ENCODE assay signal across 9 cellular contexts in the genomic region with DNA sequence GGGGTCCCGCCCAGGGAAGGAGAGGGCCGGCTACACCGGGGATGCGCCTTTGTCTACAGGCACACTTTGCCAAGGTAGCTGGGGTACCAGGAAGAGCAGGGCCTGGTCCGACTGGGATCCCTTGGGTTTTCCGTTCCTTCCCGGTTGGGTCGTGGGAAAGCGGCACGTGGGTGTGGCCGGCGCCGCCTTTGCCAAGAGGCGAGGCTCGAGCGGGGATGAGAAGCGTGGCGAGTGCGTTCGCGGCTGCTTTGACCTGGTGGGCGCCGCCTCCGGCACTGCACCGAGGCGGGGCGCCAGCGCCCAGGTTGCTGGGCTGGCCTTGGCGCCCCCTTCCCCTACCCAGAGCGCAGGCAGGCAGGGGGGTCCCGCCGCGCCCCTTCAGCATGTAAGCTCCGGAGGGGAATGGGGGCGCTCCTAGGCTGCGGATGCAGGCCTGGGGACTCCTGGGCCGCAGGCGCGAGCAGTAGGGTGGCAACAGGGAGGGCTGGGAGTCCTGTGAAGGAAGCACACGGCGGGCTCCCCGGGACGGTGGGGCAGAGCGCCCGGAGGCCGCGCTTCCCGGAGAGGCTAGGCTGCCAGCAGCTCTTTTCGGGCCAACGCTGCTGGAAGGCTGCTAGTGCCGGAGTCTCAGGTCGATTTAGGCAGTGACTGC. TPM values are rescaled to one million over a fixed set of nuclear protein-coding genes. Genes with fewer than 3 reads are reported as not detected.
DNase-seq lines count a peak whose midpoint lies in the region; ATAC-seq and TF ChIP-seq lines count a peak whose summit lies in the region.
"Had no signal": no experiment of that assay in that cellular context is flagged by ENCODE, and none has a peak within 500 bp of the region (broad histone marks: within the 10 kb centered on the region; RNA-seq: fewer than 3 reads in every experiment).

No MANE protein-coding gene starts in this region.

- H3F3A ChIP-seq in GM23338 (replicated peaks; ENCODE audit: low read depth): peaks cover 39% of the 10 kb centered on the region

- 0 out of 2 replicates have a peak overlapping the region, but pooled peaks have one; percentile 80 for H2AFZ ChIP-seq in GM23338
- H2AFZ ChIP-seq in hepatocyte: no peak overlapping the region

- TF ChIP-seq CTCF in GM23338 (conservative IDR thresholded peaks at IDR 0.05; ENCODE audit: low read depth in 2 of 2) (peak in 1 of 2 experiments; percentile 37; a peak in 2 of 4 replicates), hepatocyte (IDR thresholded peaks at IDR 0.05; ENCODE audit: poor library complexity) (no peak)

- H3K4me1 ChIP-seq in GM23338 (ENCODE audit: insufficient read depth) (peaks cover 34% of the 10 kb centered on the region), hepatocyte (ENCODE audit: insufficient read depth) (peaks cover 25% of the 10 kb centered on the region), skeletal muscle satellite cell (ENCODE audit: control insufficient read depth, insufficient read depth, low read length) (peaks cover 23% of the 10 kb centered on the region)

- H3K4me3 ChIP-seq in GM23338 (peak overlapping the region; percentile 95), hepatocyte (peak overlapping the region; percentile 39), skeletal muscle satellite cell (ENCODE audit: low read length) (peak overlapping the region; percentile 71)

- H3K4me1 Mint-ChIP-seq in GM23338: peaks cover 46% of the 10 kb centered on the region
- H3K4me1 Mint-ChIP-seq in activated naive CD8-positive, alpha-beta T cell treated with anti-CD3 and anti-CD28 coated beads for 36 hours: peaks cover 11% of the 10 kb centered on the region

- peak overlapping the region; percentile 83; the same call in 1 of the 2 replicates for H3K27ac ChIP-seq in GM23338 (ENCODE audit: low read depth)
- no peak overlapping the region for H3K27ac ChIP-seq in hepatocyte

- ATAC-seq in GM23338 (peak; percentile 45), GM18511 (IDR thresholded peaks at IDR 0.05; ENCODE audit: unreplicated experiment) (no peak)
- ATAC-seq: activated CD8-positive, alpha-beta memory T cell treated with anti-CD3 and anti-CD28 coated beads, Interleukin-2, amount 10 ng/mL, durations not matched to agents 7 days and 5 days had no signal

- H3K4me3 Mint-ChIP-seq in GM23338: peak overlapping the region; percentile 94
- peak overlapping the region; percentile 50 for H3K4me3 Mint-ChIP-seq in activated naive CD8-positive, alpha-beta T cell treated with anti-CD3 and anti-CD28 coated beads for 36 hours

- peaks cover 43% of the 10 kb centered on the region for H3K36me3 Mint-ChIP-seq in GM23338 (ENCODE audit: low read depth)
- H3K36me3 Mint-ChIP-seq in activated naive CD8-positive, alpha-beta T cell treated with anti-CD3 and anti-CD28 coated beads for 36 hours: peaks cover 9% of the 10 kb centered on the region
- H3K36me3 Mint-ChIP-seq: activated CD8-positive, alpha-beta memory T cell treated with anti-CD3 and anti-CD28 coated beads, Interleukin-2, amount 10 ng/mL, durations not matched to agents 7 days and 5 days had no signal

- H4K20me1 ChIP-seq in GM23338 (replicated peaks; ENCODE audit: insufficient read depth): no peaks in the 10 kb centered on the region; the same call in 1 of the 2 replicates
- peaks cover 8% of the 10 kb centered on the region for H4K20me1 ChIP-seq in hepatocyte (ENCODE audit: insufficient read depth, poor library complexity, severe bottlenecking)

- H3K27me3 Mint-ChIP-seq in GM23338 (ENCODE audit: insufficient read depth, low read depth, poor library complexity): peaks cover 32% of the 10 kb centered on the region
- H3K27me3 Mint-ChIP-seq in activated naive CD8-positive, alpha-beta T cell treated with anti-CD3 and anti-CD28 coated beads for 36 hours: peaks cover 41% of the 10 kb centered on the region

- H3K9me2 ChIP-seq in GM23338 (ENCODE audit: insufficient read depth): no peaks in the 10 kb centered on the region
- no peaks in the 10 kb centered on the region for H3K9me2 ChIP-seq in hepatocyte (replicated peaks; ENCODE audit: insufficient read depth)

- in situ Hi-C loops in G401 (cut with HindIII; ENCODE audit: low sequenced_read_pairs): no loop called here

- H3K9me3 ChIP-seq in hepatocyte (ENCODE audit: low read depth) (no peaks in the 10 kb centered on the region), skeletal muscle satellite cell (replicated peaks; ENCODE audit: low read length) (no peaks in the 10 kb centered on the region)

- H3K9me3 Mint-ChIP-seq in GM23338: no peaks in the 10 kb centered on the region
- H3K9me3 Mint-ChIP-seq in activated naive CD8-positive, alpha-beta T cell treated with anti-CD3 and anti-CD28 coated beads for 36 hours: no peaks in the 10 kb centered on the region

- peak overlapping the region; percentile 90 for H3K27ac Mint-ChIP-seq in GM23338
- H3K27ac Mint-ChIP-seq in activated naive CD8-positive, alpha-beta T cell treated with anti-CD3 and anti-CD28 coated beads for 36 hours: no peak overlapping the region
- H3K27ac Mint-ChIP-seq: activated CD8-positive, alpha-beta memory T cell treated with anti-CD3 and anti-CD28 coated beads, Interleukin-2, amount 10 ng/mL, durations not matched to agents 7 days and 5 days had no signal

- no peak overlapping the region for H3K9ac ChIP-seq in skeletal muscle satellite cell (ENCODE audit: low read depth, low read length)

- 2% methylated on average over 50 of the region's 52 CpGs for WGBS in hepatocyte (ENCODE audit: low lambda C conversion rate, missing lambda C conversion rate)

- peaks cover 25% of the 10 kb centered on the region for H3K36me3 ChIP-seq in GM23338 (ENCODE audit: insufficient read depth)
- no peaks in the 10 kb centered on the region for H3K36me3 ChIP-seq in hepatocyte (replicated peaks; ENCODE audit: insufficient read depth, low read depth)
- H3K36me3 ChIP-seq in skeletal muscle satellite cell (ENCODE audit: insufficient read depth, low read length): peaks cover 4% of the 10 kb centered on the region

- DNase-seq in GM23338 (ENCODE audit: low spot score): peak; percentile 60
- DNase-seq in activated naive CD8-positive, alpha-beta T cell treated with anti-CD3 and anti-CD28 coated beads for 36 hours: peak; percentile 14
- DNase-seq in hepatocyte (ENCODE audit: low spot score): peak; percentile 37
- DNase-seq in G401 (ENCODE audit: low spot score): no peak
- no peak for DNase-seq in activated CD8-positive, alpha-beta memory T cell treated with anti-CD3 and anti-CD28 coated beads for 24 hours
- no peak for DNase-seq in effector CD8-positive, alpha-beta T cell (lab: John Stamatoyannopoulos, UW)
- DNase-seq: activated CD8-positive, alpha-beta memory T cell treated with anti-CD3 and anti-CD28 coated beads, Interleukin-2, amount 10 ng/mL, durations not matched to agents 7 days and 5 days had no signal

- H3K27me3 ChIP-seq in GM23338 (ENCODE audit: insufficient read depth) (no peaks in the 10 kb centered on the region), hepatocyte (peaks cover 31% of the 10 kb centered on the region), skeletal muscle satellite cell (ENCODE audit: control insufficient read depth, insufficient read depth, low read length) (peaks cover 21% of the 10 kb centered on the region)

- H3K79me2 ChIP-seq in GM23338 (replicated peaks; ENCODE audit: insufficient read depth) (peaks cover 43% of the 10 kb centered on the region), hepatocyte (no peaks in the 10 kb centered on the region)

- H3K4me2 ChIP-seq in GM23338 (peak overlapping the region; percentile 99), hepatocyte (peak overlapping the region; percentile 98), skeletal muscle satellite cell (ENCODE audit: low read length) (peak overlapping the region; percentile 85)

TF ChIP-seq in GM23338, 12 proteins besides CTCF, POLR2A, EP300 and RAD21 (continues in another document):
- TF ChIP-seq ZNF331 (CRISPR knock-in tag; IDR thresholded peaks at IDR 0.05; ENCODE audit: low read depth) (no peak), EZH2 (IDR thresholded peaks at IDR 0.05; ENCODE audit: low read depth, unreplicated experiment) (no peak), EZH2phosphoT487 (IDR thresholded peaks at IDR 0.05; ENCODE audit: unreplicated experiment) (no peak), STAT1 (IDR thresholded peaks at IDR 0.05; ENCODE audit: unreplicated experiment) (no peak), NANOG (IDR thresholded peaks at IDR 0.05; ENCODE audit: borderline replicate concordance) (no peak)

RNA-seq across cellular contexts. Expression of a gene that starts 2.0 kb away (rescaled TPM):
- total RNA-seq in GM23338 (2014; rRNA removed; shearing (Covaris generic)): 54.9 and 56.7 TPM in 2 replicates
- polyA plus RNA-seq in GM23338 (2016; fragmentation: Nextera tagmentation; extraction: Ambion mirVana): 7.3 TPM in 2 replicates
- total RNA-seq in activated naive CD8-positive, alpha-beta T cell treated with anti-CD3 and anti-CD28 coated beads for 36 hours: under 1 TPM; 0.33 to 0.74 TPM
- total RNA-seq in hepatocyte: 0.53 and 0.60 TPM in 2 replicates
- polyA plus RNA-seq in hepatocyte: 0.19 TPM in 1 of 2 replicates, not detected in the other
- under 0.01 and 0.44 TPM in 2 replicates for total RNA-seq in skeletal muscle satellite cell (2012; rRNA removed)
- 0.06 and 2.6 TPM in 2 replicates for total RNA-seq in G401 (2014; rRNA removed; shearing (Covaris generic))

RNA-seq across cellular contexts. Expression of a gene that starts 25.0 kb away (rescaled TPM):
- 147 and 155 TPM in 2 replicates for total RNA-seq in GM23338 (2014; rRNA removed; shearing (Covaris generic))
- polyA plus RNA-seq in GM23338 (2016; fragmentation: Nextera tagmentation; extraction: Ambion mirVana): 24.4 and 25.5 TPM in 2 replicates
- total RNA-seq in activated naive CD8-positive, alpha-beta T cell treated with anti-CD3 and anti-CD28 coated beads for 36 hours: 100 to 1,000 TPM; 135 to 141 TPM
- total RNA-seq in hepatocyte: 80.0 and 121 TPM in 2 replicates
- polyA plus RNA-seq in hepatocyte: 67.8 and 83.6 TPM in 2 replicates
- 67.4 and 83.0 TPM in 2 replicates for total RNA-seq in skeletal muscle satellite cell (2012; rRNA removed)
- total RNA-seq in G401 (2014; rRNA removed; shearing (Covaris generic)): 196 and 268 TPM in 2 replicates

RNA-seq across cellular contexts. Expression of a gene that starts 25.0 kb away (rescaled TPM):
- total RNA-seq in GM23338 (2014; rRNA removed; shearing (Covaris generic)): 66.6 and 76.7 TPM in 2 replicates
- 63.2 TPM in 2 replicates for polyA plus RNA-seq in GM23338 (2016; fragmentation: Nextera tagmentation; extraction: Ambion mirVana)
- total RNA-seq in activated naive CD8-positive, alpha-beta T cell treated with anti-CD3 and anti-CD28 coated beads for 36 hours: 100 to 1,000 TPM; 149 to 153 TPM
- 12.7 and 21.6 TPM in 2 replicates for total RNA-seq in hepatocyte
- 41.4 and 43.0 TPM in 2 replicates for polyA plus RNA-seq in hepatocyte
- total RNA-seq in skeletal muscle satellite cell (2012; rRNA removed): 18.3 and 22.5 TPM in 2 replicates
- total RNA-seq in G401 (2014; rRNA removed; shearing (Covaris generic)): 66.4 and 89.9 TPM in 2 replicates

Comparison
In these comparisons a context has a peak if more than half of its experiments do, and no peak if none do; other contexts are left out.
1. DNase-seq: peak in GM23338 (single experiment), activated naive CD8-positive, alpha-beta T cell treated with anti-CD3 and anti-CD28 coated beads for 36 hours (single experiment) and hepatocyte (single experiment); none in G401 (single experiment), activated CD8-positive, alpha-beta memory T cell treated with anti-CD3 and anti-CD28 coated beads for 24 hours (single experiment) and effector CD8-positive, alpha-beta T cell (single experiment).
2. H3K4me3 ChIP-seq: peak in every context shown above with its lines; median percentile 95 in GM23338; 71 in skeletal muscle satellite cell; 39 in hepatocyte.
3. RNA of a gene that starts 2.0 kb away (total RNA-seq): 54.9 to 56.7 TPM in GM23338; 0.06 to 2.6 TPM in G401, 0.33 to 0.74 TPM in activated naive CD8-positive, alpha-beta T cell treated with anti-CD3 and anti-CD28 coated beads for 36 hours and 0.53 to 0.60 TPM in hepatocyte; every median in the first group is over 10 times any median in the second.
4. Peak in every context shown above with its lines, with median percentiles within 50 percentile points of each other: H3K4me2 ChIP-seq.